In the genomic region with DNA sequence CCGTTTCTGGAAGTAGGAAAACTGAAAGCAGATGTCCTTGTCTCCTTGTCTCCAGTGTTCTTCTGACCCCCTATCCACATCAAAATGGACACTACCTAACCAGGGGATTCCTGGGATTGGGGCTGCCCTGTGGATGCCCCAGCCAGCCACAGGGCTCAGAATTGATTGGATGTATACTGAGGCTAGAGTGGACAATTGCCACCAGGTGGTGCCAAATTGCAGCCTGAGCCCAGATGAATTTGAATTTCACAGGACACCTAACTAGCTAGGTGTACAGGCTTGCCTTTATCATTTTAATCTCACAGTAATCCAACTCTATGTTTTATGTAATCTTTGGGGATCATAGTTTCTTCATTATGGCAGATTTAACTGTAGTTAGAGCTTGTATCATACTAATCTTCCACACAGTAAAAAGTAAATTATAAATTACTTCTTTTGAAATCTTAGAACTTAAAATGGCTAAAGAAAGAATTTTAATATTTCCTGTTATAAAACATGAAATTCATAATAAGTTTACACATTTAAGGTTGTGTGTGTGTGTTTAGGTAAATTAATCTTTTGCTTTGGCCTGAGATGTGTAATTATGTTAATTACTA, we compare ENCODE assay signal across 8 cellular contexts. TPM values are rescaled to one million over a fixed set of nuclear protein-coding genes. Genes with fewer than 3 reads are reported as not detected.
DNase-seq lines count a peak whose midpoint lies in the region; ATAC-seq lines count a peak whose summit lies in the region.

No MANE protein-coding gene starts in this region.

- H3K36me3 Mint-ChIP-seq in stimulated activated effector memory CD8-positive, alpha-beta T cell treated with anti-CD3 and anti-CD28 coated beads, Interleukin-12 subunit alpha, Interleukin-12 subunit beta, amount 100 ng/mL, for 72 hours = peaks cover 25% of the 10 kb centered on the region

- DNase-seq in NCI-H2171 treated with DMSO at 0.1 percent for 48 hours (lab: John Stamatoyannopoulos, UW) (peak; percentile 30), NCI-H2171 (lab: John Stamatoyannopoulos, UW) (no peak), HT1080 (ENCODE audit: low read depth) (peak; percentile 47), SHP77 (lab: John Stamatoyannopoulos, UW) (peak; percentile 20 to 51), astrocyte of the hippocampus (ENCODE audit: low read depth, low spot score) (peak; percentile 77), islet precursor cell (peak; percentile 76)
- peak in 1 of 2 donors; percentile 51 for DNase-seq in stimulated activated effector memory CD8-positive, alpha-beta T cell treated with anti-CD3 and anti-CD28 coated beads, Interleukin-12 subunit alpha, Interleukin-12 subunit beta, amount 100 ng/mL, for 72 hours (ENCODE audit: low spot score in 2 of 2)

- no peak overlapping the region for H3K4me3 Mint-ChIP-seq in stimulated activated effector memory CD8-positive, alpha-beta T cell treated with anti-CD3 and anti-CD28 coated beads, Interleukin-12 subunit alpha, Interleukin-12 subunit beta, amount 100 ng/mL, for 72 hours

- H3K9me3 Mint-ChIP-seq in stimulated activated effector memory CD8-positive, alpha-beta T cell treated with anti-CD3 and anti-CD28 coated beads, Interleukin-12 subunit alpha, Interleukin-12 subunit beta, amount 100 ng/mL, for 72 hours = no peaks in the 10 kb centered on the region

- H3K4me1 Mint-ChIP-seq in stimulated activated effector memory CD8-positive, alpha-beta T cell treated with anti-CD3 and anti-CD28 coated beads, Interleukin-12 subunit alpha, Interleukin-12 subunit beta, amount 100 ng/mL, for 72 hours = no peaks in the 10 kb centered on the region

- ATAC-seq in GM21576 (IDR thresholded peaks at IDR 0.05; ENCODE audit: unreplicated experiment) = peak; percentile 93
- peak; percentile 67 for ATAC-seq in stimulated activated effector memory CD8-positive, alpha-beta T cell treated with anti-CD3 and anti-CD28 coated beads, Interleukin-12 subunit alpha, Interleukin-12 subunit beta, amount 100 ng/mL, for 72 hours

- H3K27ac Mint-ChIP-seq in stimulated activated effector memory CD8-positive, alpha-beta T cell treated with anti-CD3 and anti-CD28 coated beads, Interleukin-12 subunit alpha, Interleukin-12 subunit beta, amount 100 ng/mL, for 72 hours = no peak overlapping the region

RNA-seq across cellular contexts. Expression of gene PIBF1, which starts 58.0 kb away (rescaled TPM):
- 21.7 and 31.5 TPM in 2 replicates for total RNA-seq in HT1080 (2014; rRNA removed; shearing (Covaris generic))
- 17.3 and 23.8 TPM in 2 replicates for polyA plus RNA-seq in HT1080 (2015; cell fraction: cytosol; rRNA removed)
- polyA plus RNA-seq in HT1080 (2015; cell fraction: nucleus; rRNA removed) = 26.7 and 27.9 TPM in 2 replicates

RNA-seq across cellular contexts. Expression of gene DIS3, which starts 58.2 kb away (rescaled TPM):
- 57.4 and 65.7 TPM in 2 replicates for total RNA-seq in HT1080 (2014; rRNA removed; shearing (Covaris generic))
- polyA plus RNA-seq in HT1080 (2015; cell fraction: cytosol; rRNA removed) = 30.3 and 39.9 TPM in 2 replicates
- polyA plus RNA-seq in HT1080 (2015; cell fraction: nucleus; rRNA removed) = 94.7 and 97.2 TPM in 2 replicates
